In the genomic region with DNA sequence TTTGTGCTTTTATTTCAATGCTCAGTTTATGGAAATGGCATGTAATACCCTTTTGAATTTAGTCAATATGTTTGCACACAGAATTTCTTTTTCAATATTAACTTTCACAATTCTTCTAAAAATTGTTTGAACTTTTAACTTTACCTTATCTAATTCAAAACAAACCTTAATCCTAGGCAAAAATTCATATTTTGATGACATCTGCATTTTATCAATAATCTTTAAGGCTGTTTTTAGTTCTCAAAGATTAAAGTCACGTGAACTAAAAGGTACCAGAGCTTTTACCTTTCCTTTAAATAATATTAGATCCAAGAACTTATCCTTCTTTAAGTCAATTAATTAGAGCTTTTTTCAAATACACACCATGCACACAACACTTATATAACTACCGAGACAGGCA, we compare ENCODE assay signal across 11 cellular contexts.
"Had no signal": no experiment of that assay in that cellular context is flagged by ENCODE, and none has a peak within 500 bp of the region (broad histone marks: within the 10 kb centered on the region; RNA-seq: fewer than 3 reads in every experiment).

No MANE protein-coding gene starts in this region.

- H3K27ac ChIP-seq: GM23248 had no signal

- H3K4me3 ChIP-seq: GM23248, GM23338, HAP-1 had no signal

- H2AFZ ChIP-seq: GM23248, GM23338 had no signal

- H3K4me1 ChIP-seq: HAP-1 had no signal

- H3K9me3 ChIP-seq: HAP-1 had no signal

- H3K4me2 ChIP-seq: GM23338 had no signal

- DNase-seq: GM23248, GOT3, H7, H9, HCEC 1CT, HFFc6 had no signal

- FAIRE-seq: H1, H54 had no signal

- H3K9ac ChIP-seq: GM23248 had no signal

- H3K36me3 ChIP-seq: HAP-1 had no signal

- ATAC-seq: GM23338, HCT116 had no signal
